1 cellular context compared by ENCODE assay signal in the genomic region with DNA sequence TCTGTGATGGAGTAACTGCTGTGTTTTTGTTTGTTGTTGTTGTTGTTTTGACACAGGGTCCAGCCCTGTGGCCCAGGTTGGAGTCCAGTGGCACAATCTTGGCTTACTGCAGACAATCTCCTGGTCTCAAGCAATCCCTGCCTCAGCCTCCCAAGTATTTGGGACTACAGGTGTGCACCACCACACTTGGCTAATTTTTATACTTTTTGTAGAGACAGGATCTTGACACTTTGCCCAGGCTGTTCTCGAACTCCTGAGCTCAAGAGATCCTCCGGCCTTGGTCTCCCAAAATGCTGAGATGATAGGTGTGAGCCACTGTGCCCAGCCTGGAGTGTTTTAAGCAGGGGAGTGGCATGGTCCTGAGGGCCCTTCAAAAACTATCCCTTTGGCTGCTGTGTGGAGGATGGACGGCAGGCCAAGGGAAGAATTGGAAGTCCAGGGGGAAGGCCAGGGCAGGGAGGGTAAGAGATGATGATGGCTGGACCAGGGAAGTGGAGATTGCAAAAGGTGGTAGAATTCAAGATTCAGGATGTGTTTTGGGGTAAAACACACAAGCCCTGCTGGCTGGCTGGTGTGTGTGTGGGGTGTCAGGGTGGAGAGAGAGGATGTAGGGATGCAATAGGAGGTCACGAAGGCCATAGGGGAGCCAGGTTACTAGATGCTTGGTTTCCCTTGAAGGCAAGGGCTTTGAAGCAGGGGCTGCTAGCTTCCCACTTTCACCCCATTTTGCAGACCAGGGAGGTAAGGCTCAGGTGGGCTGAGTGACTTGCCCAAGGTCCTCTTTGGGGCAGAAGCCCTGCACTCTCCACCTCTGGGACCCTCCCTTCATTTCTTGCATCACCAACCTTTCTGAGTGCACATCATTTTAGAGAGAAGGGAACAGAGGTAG.
TF ChIP-seq lines count a peak whose summit lies in the region.

No MANE protein-coding gene starts in this region.

TF ChIP-seq in GM12878, 131 proteins besides CTCF, POLR2A, EP300 and RAD21:
- TF ChIP-seq HDGF (IDR thresholded peaks at IDR 0.05) (0 out of 2 replicates have a peak, but pooled peaks have one; percentile 19), NRF1 (conservative IDR thresholded peaks at IDR 0.05; ENCODE audit: low read depth, low read length) (no peak), CREM (IDR thresholded peaks at IDR 0.05; ENCODE audit: low read depth) (no peak)
- TF ChIP-seq, protein P1, sequence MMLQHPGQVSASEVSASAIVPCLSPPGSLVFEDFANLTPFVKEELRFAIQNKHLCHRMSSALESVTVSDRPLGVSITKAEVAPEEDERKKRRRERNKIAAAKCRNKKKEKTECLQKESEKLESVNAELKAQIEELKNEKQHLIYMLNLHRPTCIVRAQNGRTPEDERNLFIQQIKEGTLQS (IDR thresholded peaks at IDR 0.05; ENCODE audit: borderline replicate concordance, extremely low read depth, low read depth, low read length), result no peak
- TF ChIP-seq, protein P2, sequence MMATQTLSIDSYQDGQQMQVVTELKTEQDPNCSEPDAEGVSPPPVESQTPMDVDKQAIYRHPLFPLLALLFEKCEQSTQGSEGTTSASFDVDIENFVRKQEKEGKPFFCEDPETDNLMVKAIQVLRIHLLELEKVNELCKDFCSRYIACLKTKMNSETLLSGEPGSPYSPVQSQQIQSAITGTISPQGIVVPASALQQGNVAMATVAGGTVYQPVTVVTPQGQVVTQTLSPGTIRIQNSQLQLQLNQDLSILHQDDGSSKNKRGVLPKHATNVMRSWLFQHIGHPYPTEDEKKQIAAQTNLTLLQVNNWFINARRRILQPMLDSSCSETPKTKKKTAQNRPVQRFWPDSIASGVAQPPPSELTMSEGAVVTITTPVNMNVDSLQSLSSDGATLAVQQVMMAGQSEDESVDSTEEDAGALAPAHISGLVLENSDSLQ (IDR thresholded peaks at IDR 0.05), result 0 out of 2 replicates have a peak, but pooled peaks have one; percentile 1
